28 cellular contexts compared by ENCODE assay signal in the genomic region with DNA sequence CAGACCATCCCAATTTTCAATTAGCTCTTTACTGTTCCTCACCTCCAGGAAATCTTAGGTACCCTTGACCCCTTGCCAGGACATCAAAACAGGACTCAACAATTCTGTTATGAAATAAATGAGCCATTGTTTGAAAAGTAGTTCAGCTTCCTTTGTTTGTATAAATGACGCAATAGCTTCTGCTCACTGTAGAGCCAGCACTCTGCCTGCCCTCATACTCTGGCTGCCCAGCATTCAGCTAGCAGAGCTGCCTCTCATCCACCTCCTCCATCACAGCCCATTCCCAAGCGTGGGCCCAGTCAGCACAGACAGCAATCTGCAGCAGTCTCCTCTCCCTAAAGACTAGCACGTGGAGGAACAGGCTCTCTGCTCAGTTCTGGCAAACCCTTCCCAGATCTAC.
DNase-seq lines count a peak whose midpoint lies in the region; ATAC-seq and TF ChIP-seq lines count a peak whose summit lies in the region.
"Had no signal": no experiment of that assay in that cellular context is flagged by ENCODE, and none has a peak within 500 bp of the region (broad histone marks: within the 10 kb centered on the region; RNA-seq: fewer than 3 reads in every experiment).

No MANE protein-coding gene starts in this region.

- TF ChIP-seq CTCF in RWPE2 (IDR thresholded peaks at IDR 0.05; ENCODE audit: poor library complexity, severe bottlenecking): no peak
- no peak for TF ChIP-seq CTCF in fibroblast of pulmonary artery (IDR thresholded peaks at IDR 0.05; ENCODE audit: low read length, missing control alignments)
- TF ChIP-seq CTCF in gastrocnemius medialis (IDR thresholded peaks at IDR 0.05 in 4 of 5, conservative IDR thresholded peaks at IDR 0.05 in 1 of 5): no peak
- no peak for TF ChIP-seq CTCF in esophagus muscularis mucosa (IDR thresholded peaks at IDR 0.05)

- ATAC-seq in RWPE2 (ENCODE audit: low read depth): peak; percentile 69
- no peak for ATAC-seq in gastrocnemius medialis
- ATAC-seq: HCT116; left cardiac atrium; psoas muscle; stimulated activated naive CD8-positive, alpha-beta T cell treated with anti-CD3 and anti-CD28 coated beads, Interleukin-15, amount 100 ng/mL, for 72 hours had no signal

- H3K4me1 ChIP-seq in RWPE2 (ENCODE audit: insufficient read depth, poor library complexity, severe bottlenecking) (peaks cover 5% of the 10 kb centered on the region), gastrocnemius medialis (no peaks in the 10 kb centered on the region), esophagus muscularis mucosa (no peaks in the 10 kb centered on the region)
- H3K4me1 ChIP-seq: colonic mucosa, psoas muscle, tibial nerve had no signal

- H3K9me3 ChIP-seq in RWPE2 (ENCODE audit: severe bottlenecking): no peaks in the 10 kb centered on the region
- H3K9me3 ChIP-seq in gastrocnemius medialis: no peaks in the 10 kb centered on the region
- H3K9me3 ChIP-seq in esophagus muscularis mucosa: no peaks in the 10 kb centered on the region
- H3K9me3 ChIP-seq: BLaER1 treated with 17β-estradiol and CSF1 and Interleukin-3, amounts not matched to agents 10 nM and 100 nM; colonic mucosa; psoas muscle had no signal

- H3K4me3 ChIP-seq in RWPE2 (ENCODE audit: severe bottlenecking) (no peak overlapping the region), fibroblast of pulmonary artery (replicated peaks; ENCODE audit: low read depth, low read length) (no peak overlapping the region), gastrocnemius medialis (no peak overlapping the region), esophagus muscularis mucosa (no peak overlapping the region)
- H3K4me3 ChIP-seq: BLaER1 treated with 17β-estradiol and CSF1 and Interleukin-3, amounts not matched to agents 10 nM and 100 nM; colonic mucosa; psoas muscle; tibial nerve had no signal

- H3K27ac ChIP-seq in RWPE2 (ENCODE audit: poor library complexity, severe bottlenecking) (no peak overlapping the region), gastrocnemius medialis (no peak overlapping the region), esophagus muscularis mucosa (replicated peaks in 1 of 4) (no peak overlapping the region)
- H3K27ac ChIP-seq: BLaER1 treated with 17β-estradiol and CSF1 and Interleukin-3, amounts not matched to agents 10 nM and 100 nM; colonic mucosa; psoas muscle; tibial nerve had no signal

- in situ Hi-C loops in gastrocnemius medialis (cut with MboI; ENCODE audit: low sequenced_read_pairs in 4 of 4): no loop called here

- H3K27me3 ChIP-seq in RWPE2 (ENCODE audit: insufficient read depth, poor library complexity, severe bottlenecking): no peaks in the 10 kb centered on the region
- no peaks in the 10 kb centered on the region for H3K27me3 ChIP-seq in gastrocnemius medialis
- H3K27me3 ChIP-seq in esophagus muscularis mucosa: no peaks in the 10 kb centered on the region
- H3K27me3 ChIP-seq: BLaER1 treated with 17β-estradiol and CSF1 and Interleukin-3, amounts not matched to agents 10 nM and 100 nM; colonic mucosa; tibial nerve had no signal

- 59% methylated on average over 3 of the region's 3 CpGs for WGBS in esophagus muscularis mucosa

- TF ChIP-seq EP300 in esophagus muscularis mucosa (IDR thresholded peaks at IDR 0.05): no peak

- TF ChIP-seq POLR2A in gastrocnemius medialis (IDR thresholded peaks at IDR 0.05) (no peak), esophagus muscularis mucosa (IDR thresholded peaks at IDR 0.05; ENCODE audit: low read depth) (no peak)

- intact Hi-C loops in gastrocnemius medialis (cut with DNase I; ENCODE audit: low total_unique reads) (no loop called here), esophagus muscularis mucosa (cut with DNase I) (no loop called here)

- H3K36me3 ChIP-seq in RWPE2 (ENCODE audit: low read depth) (no peaks in the 10 kb centered on the region), gastrocnemius medialis (no peaks in the 10 kb centered on the region), esophagus muscularis mucosa (no peaks in the 10 kb centered on the region)
- H3K36me3 ChIP-seq: BLaER1 treated with 17β-estradiol and CSF1 and Interleukin-3, amounts not matched to agents 10 nM and 100 nM; colonic mucosa; tibial nerve had no signal

- DNase-seq in DMS53 (lab: John Stamatoyannopoulos, UW) (peak; percentile 50), RWPE2 (ENCODE audit: low spot score) (no peak), fibroblast of pulmonary artery (ENCODE audit: low read depth) (peak; percentile 11), pons (ENCODE audit: low spot score) (peak; percentile 17), gastrocnemius medialis (no peak), NCI-H2196 (lab: John Stamatoyannopoulos, UW; ENCODE audit: unreplicated experiment) (no peak), esophagus muscularis mucosa (ENCODE audit: extremely low spot score) (no peak), NCI-H226 (no peak)
- DNase-seq: activated CD4-positive, alpha-beta memory T cell treated with anti-CD3 and anti-CD28 coated beads, Interleukin-2, amount 10 ng/mL, durations not matched to agents 7 days and 5 days; activated CD4-positive, CD25-positive, alpha-beta regulatory T cell treated with anti-CD3 and anti-CD28 coated beads, Interleukin-2, amount 50 U/mL, for 72 hours; activated CD8-positive, alpha-beta memory T cell treated with anti-CD3 and anti-CD28 coated beads, Interleukin-2, amount 50 U/mL, for 48 hours; activated naive CD4-positive, alpha-beta T cell treated with anti-CD3 and anti-CD28 coated beads, Interleukin-2, amount 10 ng/mL, durations not matched to agents 7 days and 5 days; amniotic stem cell; colonic mucosa; effector memory CD4-positive, alpha-beta T cell; erythroblast; foreskin melanocyte; left cardiac atrium; mesenchymal stem cell; NCI-H1092 treated with DMSO at 0.1 percent for 48 hours; NCI-H187 treated with DMSO at 0.1 percent for 48 hours; NCI-H2227 treated with DMSO at 0.1 percent for 48 hours; NCI-H748 treated with DMSO at 0.1 percent for 48 hours; psoas muscle; stimulated activated naive CD8-positive, alpha-beta T cell treated with anti-CD3 and anti-CD28 coated beads, Interleukin-15, amount 100 ng/mL, for 72 hours had no signal

Comparison
In these comparisons a context has a peak if more than half of its experiments do, and no peak if none do; other contexts are left out.
1. DNase-seq: peak in DMS53 (single experiment), fibroblast of pulmonary artery (single experiment) and pons (single experiment); none in RWPE2 (single experiment), gastrocnemius medialis (0 of 2), NCI-H2196 (single experiment), esophagus muscularis mucosa (single experiment) and NCI-H226 (single experiment).